In the genomic region with DNA sequence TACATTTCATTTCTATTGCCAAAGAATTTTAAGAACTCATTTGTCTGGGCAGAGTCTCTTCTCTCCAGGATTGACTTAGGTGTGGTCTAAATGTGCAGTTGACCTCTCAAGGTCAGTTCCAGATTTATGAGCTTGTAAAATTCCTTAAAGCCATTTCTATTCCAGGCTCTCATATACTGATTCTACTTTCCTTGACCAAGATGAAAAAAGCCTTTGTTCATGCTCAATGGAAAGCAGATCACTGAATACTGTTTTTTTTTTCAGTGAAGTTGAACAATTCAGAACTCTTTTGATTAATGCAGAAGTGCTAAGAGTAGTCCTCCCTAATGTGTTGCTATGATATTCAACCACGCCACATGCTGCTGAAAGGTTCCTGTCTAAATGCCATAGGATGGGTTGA, we compare ENCODE assay signal across 13 cellular contexts.
DNase-seq lines count a peak whose midpoint lies in the region; ATAC-seq and TF ChIP-seq lines count a peak whose summit lies in the region.
"Had no signal": no experiment of that assay in that cellular context is flagged by ENCODE, and none has a peak within 500 bp of the region (broad histone marks: within the 10 kb centered on the region; RNA-seq: fewer than 3 reads in every experiment).

No MANE protein-coding gene starts in this region.

- TF ChIP-seq POLR2A in vagina (IDR thresholded peaks at IDR 0.05), result no peak

- no peaks in the 10 kb centered on the region for H3K4me1 ChIP-seq in vagina

- DNase-seq in COLO829 (ENCODE audit: low spot score), result peak; percentile 31
- DNase-seq in left kidney (ENCODE audit: low read depth, low spot score), result peak; percentile 18
- no peak for DNase-seq in vagina (ENCODE audit: extremely low spot score in 2 of 2)
- DNase-seq in DMS114 treated with DMSO at 0.1 percent for 48 hours (lab: John Stamatoyannopoulos, UW; ENCODE audit: unreplicated experiment), result no peak
- DNase-seq: AML-193; CD4-positive, alpha-beta T cell; DMS79 treated with DMSO at 0.1 percent for 48 hours; GF-D8; GOT3; H7 had no signal

- no peaks in the 10 kb centered on the region for H3K27me3 ChIP-seq in vagina

- no peak for TF ChIP-seq CTCF in vagina (IDR thresholded peaks at IDR 0.05)

- intact Hi-C loops in vagina (cut with DNase I), result no loop called here

- no peak overlapping the region for H3K27ac ChIP-seq in vagina
- H3K27ac ChIP-seq: C4-2B had no signal

- no peaks in the 10 kb centered on the region for H3K36me3 ChIP-seq in vagina

- H3K9me3 ChIP-seq in vagina, result no peaks in the 10 kb centered on the region

- ATAC-seq in GM21367 (IDR thresholded peaks at IDR 0.05; ENCODE audit: unreplicated experiment), result no peak

- no peak for TF ChIP-seq RAD21 in Ishikawa (IDR thresholded peaks at IDR 0.05; ENCODE audit: low read depth)

- peak; percentile 26; the same call in 1 of the 2 replicates for TF ChIP-seq EP300 in Ishikawa (IDR thresholded peaks at IDR 0.05; ENCODE audit: borderline replicate concordance)

- H3K4me3 ChIP-seq in vagina, result no peak overlapping the region

TF ChIP-seq in Ishikawa, 13 proteins besides CTCF, POLR2A, EP300 and RAD21:
- no peak for TF ChIP-seq FOXM1 (IDR thresholded peaks at IDR 0.05; ENCODE audit: borderline replicate concordance, low read depth)
- no peak for TF ChIP-seq CREB1 (IDR thresholded peaks at IDR 0.05; ENCODE audit: low read depth)
- 0 out of 2 replicates have a peak, but pooled peaks have one; percentile 19 for TF ChIP-seq TEAD4 (IDR thresholded peaks at IDR 0.05)
- no peak for TF ChIP-seq EGR1 (IDR thresholded peaks at IDR 0.05)
- TF ChIP-seq REST (IDR thresholded peaks at IDR 0.05; ENCODE audit: low read depth), result no peak

Comparison
In these comparisons a context has a peak if more than half of its experiments do, and no peak if none do; other contexts are left out.
1. DNase-seq: peak in COLO829 (single experiment) and left kidney (single experiment); none in vagina (0 of 2) and DMS114 treated with DMSO at 0.1 percent for 48 hours (single experiment).